8 cellular contexts compared by ENCODE assay signal in genomic region chr5:37774912-37775483, GRCh38.
DNase-seq lines count a peak whose midpoint lies in the region; ATAC-seq and TF ChIP-seq lines count a peak whose summit lies in the region.

No MANE protein-coding gene starts in this region.

- no peak for DNase-seq in CD4-positive, alpha-beta T cell
- DNase-seq in GM23338 (ENCODE audit: low spot score) = peak; percentile 76
- peak; percentile 67 for DNase-seq in WTC11 (ENCODE audit: low spot score)
- peak; percentile 7 for DNase-seq in left kidney (ENCODE audit: low read depth, low spot score)
- DNase-seq in T-helper 17 cell = no peak
- no peak for DNase-seq in occipital lobe (lab: John Stamatoyannopoulos, UW)
- DNase-seq in effector memory CD4-positive, alpha-beta T cell = no peak

- no peaks in the 10 kb centered on the region for H3K36me3 Mint-ChIP-seq in CD4-positive, alpha-beta T cell (ENCODE audit: low read depth)
- H3K36me3 Mint-ChIP-seq in GM23338 (ENCODE audit: low read depth) = peaks cover 16% of the 10 kb centered on the region; the same call in 2 of the 3 replicates
- H3K36me3 Mint-ChIP-seq in WTC11 = peaks cover 16% of the 10 kb centered on the region
- H3K36me3 Mint-ChIP-seq in T-helper 17 cell (ENCODE audit: low read depth) = no peaks in the 10 kb centered on the region

- H3F3A ChIP-seq in GM23338 (replicated peaks; ENCODE audit: low read depth) = no peaks in the 10 kb centered on the region

- no peak overlapping the region for H3K4me3 Mint-ChIP-seq in CD4-positive, alpha-beta T cell
- H3K4me3 Mint-ChIP-seq in GM23338 (no peak overlapping the region), WTC11 (no peak overlapping the region), T-helper 17 cell (no peak overlapping the region)

- no peak overlapping the region for H3K4me2 ChIP-seq in GM23338

- H3K27me3 Mint-ChIP-seq in CD4-positive, alpha-beta T cell = peaks cover 3% of the 10 kb centered on the region
- H3K27me3 Mint-ChIP-seq in GM23338 (ENCODE audit: insufficient read depth, low read depth, poor library complexity) (peaks cover 2% of the 10 kb centered on the region), WTC11 (ENCODE audit: low read depth) (no peaks in the 10 kb centered on the region; the same call in 1 of the 2 replicates), T-helper 17 cell (peaks cover 3% of the 10 kb centered on the region)

- H4K20me1 ChIP-seq in GM23338 (replicated peaks; ENCODE audit: insufficient read depth) = no peaks in the 10 kb centered on the region

- peaks cover 11% of the 10 kb centered on the region for H3K9me3 Mint-ChIP-seq in CD4-positive, alpha-beta T cell
- H3K9me3 Mint-ChIP-seq in GM23338 (peaks cover 22% of the 10 kb centered on the region), WTC11 (peaks cover 18% of the 10 kb centered on the region)

- H3K79me2 ChIP-seq in GM23338 (replicated peaks; ENCODE audit: insufficient read depth) = no peaks in the 10 kb centered on the region

- CTCF ChIA-PET in CD4-positive, alpha-beta T cell (lab: Charles Lee) = no interaction called here
- CTCF ChIA-PET in WTC11 (lab: Charles Lee) = interaction anchor here (0.7 to 3.9 kb wide), 12 partner anchors 10 to 417 kb away, joined by 3 to 26 read pairs (median 4); no protein-coding TSS in a partner anchor

- H3K27me3 ChIP-seq in CD4-positive, alpha-beta T cell (ENCODE audit: control insufficient read depth, insufficient read depth, low read length) = no peaks in the 10 kb centered on the region
- no peaks in the 10 kb centered on the region for H3K27me3 ChIP-seq in GM23338 (ENCODE audit: insufficient read depth)
- no peaks in the 10 kb centered on the region for H3K27me3 ChIP-seq in effector memory CD4-positive, alpha-beta T cell (replicated peaks; ENCODE audit: control insufficient read depth, insufficient read depth, low read length, poor library complexity, severe bottlenecking)

- no peak overlapping the region for H3K4me3 ChIP-seq in GM23338
- no peak overlapping the region for H3K4me3 ChIP-seq in effector memory CD4-positive, alpha-beta T cell (ENCODE audit: insufficient read depth, low read depth, low read length, poor library complexity, severe bottlenecking)

- peaks cover 4% of the 10 kb centered on the region; the same call in 1 of the 2 replicates for H3K9me2 ChIP-seq in GM23338 (ENCODE audit: insufficient read depth)

- ATAC-seq in CD4-positive, alpha-beta T cell (ENCODE audit: poor library complexity) = no peak
- ATAC-seq in GM23338 = no peak
- no peak for ATAC-seq in WTC11
- no peak for ATAC-seq in HG03025 (IDR thresholded peaks at IDR 0.05; ENCODE audit: low FRiP score, unreplicated experiment)
- ATAC-seq in T-helper 17 cell = no peak

- no peak overlapping the region for H3K27ac Mint-ChIP-seq in CD4-positive, alpha-beta T cell
- H3K27ac Mint-ChIP-seq in GM23338 (no peak overlapping the region), WTC11 (no peak overlapping the region), T-helper 17 cell (no peak overlapping the region)

- peaks cover 9% of the 10 kb centered on the region for H3K9me3 ChIP-seq in CD4-positive, alpha-beta T cell (ENCODE audit: control insufficient read depth, low read length)
- no peaks in the 10 kb centered on the region for H3K9me3 ChIP-seq in T-helper 17 cell (ENCODE audit: control insufficient read depth, low read length, poor library complexity, severe bottlenecking)
- no peaks in the 10 kb centered on the region for H3K9me3 ChIP-seq in effector memory CD4-positive, alpha-beta T cell (ENCODE audit: control insufficient read depth, low read length)

- H2AFZ ChIP-seq in GM23338 = no peak overlapping the region

- POLR2A ChIA-PET in CD4-positive, alpha-beta T cell (lab: Charles Lee) = no interaction called here
- POLR2A ChIA-PET in WTC11 (lab: Charles Lee) = interaction anchor here (0.6 kb wide), 1 partner anchor 299 kb away, joined by 3 read pairs; no protein-coding TSS in a partner anchor

- TF ChIP-seq CTCF in CD4-positive, alpha-beta T cell (IDR thresholded peaks at IDR 0.05) = peak; percentile 47
- TF ChIP-seq CTCF in GM23338 (conservative IDR thresholded peaks at IDR 0.05; ENCODE audit: low read depth in 2 of 2) = peak; percentile 70 to 94
- peak; percentile 85 for TF ChIP-seq CTCF in WTC11 (IDR thresholded peaks at IDR 0.05)

- no peaks in the 10 kb centered on the region for H3K36me3 ChIP-seq in GM23338 (ENCODE audit: insufficient read depth)
- H3K36me3 ChIP-seq in effector memory CD4-positive, alpha-beta T cell (ENCODE audit: control insufficient read depth, insufficient read depth, low read length) = no peaks in the 10 kb centered on the region

- no peak overlapping the region for H3K27ac ChIP-seq in CD4-positive, alpha-beta T cell (ENCODE audit: low read depth, low read length)
- H3K27ac ChIP-seq in GM23338 (ENCODE audit: low read depth) = no peak overlapping the region
- H3K27ac ChIP-seq in effector memory CD4-positive, alpha-beta T cell (ENCODE audit: insufficient read depth, low read length, poor library complexity, severe bottlenecking) = no peak overlapping the region

- intact Hi-C loops in CD4-positive, alpha-beta T cell (cut with DNase I, micrococcal nuclease) = no loop called here

- H3K4me1 ChIP-seq in GM23338 (ENCODE audit: insufficient read depth) = no peaks in the 10 kb centered on the region
- no peaks in the 10 kb centered on the region for H3K4me1 ChIP-seq in effector memory CD4-positive, alpha-beta T cell (ENCODE audit: control insufficient read depth, insufficient read depth, low read length, poor library complexity, severe bottlenecking)

- no peaks in the 10 kb centered on the region for H3K4me1 Mint-ChIP-seq in CD4-positive, alpha-beta T cell (ENCODE audit: low read depth)
- H3K4me1 Mint-ChIP-seq in GM23338 (0 out of 3 replicates have a peak, but pooled peaks cover 2% of the 10 kb centered on the region), WTC11 (no peaks in the 10 kb centered on the region), T-helper 17 cell (no peaks in the 10 kb centered on the region)

TF ChIP-seq in GM23338, 12 proteins besides CTCF, POLR2A, EP300 and RAD21:
- TF ChIP-seq REST (IDR thresholded peaks at IDR 0.05; ENCODE audit: unreplicated experiment) (no peak), POLR2AphosphoS5 (IDR thresholded peaks at IDR 0.05; ENCODE audit: low read depth) (no peak), EZH2phosphoT487 (IDR thresholded peaks at IDR 0.05; ENCODE audit: unreplicated experiment) (no peak)
TF ChIP-seq in GM23338: peak in this region for 0.

TF ChIP-seq in WTC11, 78 proteins besides CTCF, POLR2A, EP300 and RAD21:
- TF ChIP-seq NR2C2 (CRISPR knock-in tag; IDR thresholded peaks at IDR 0.05) (no peak), ZNF121 (CRISPR knock-in tag; IDR thresholded peaks at IDR 0.05) (peak; percentile 50; the same call in 1 of the 2 replicates)

Comparison
In these comparisons a context has a peak if more than half of its experiments do, and no peak if none do; other contexts are left out.
1. DNase-seq: peak in GM23338 (single experiment), WTC11 (single experiment) and left kidney (single experiment); none in CD4-positive, alpha-beta T cell (0 of 10), T-helper 17 cell (0 of 3), occipital lobe (single experiment) and effector memory CD4-positive, alpha-beta T cell (0 of 3).
2. Peak in every context shown above with its lines, with median percentiles within 50 percentile points of each other: CTCF ChIP-seq.